ENCODE assay signal across 8 cellular contexts in genomic region chr17:17681744-17682292, GRCh38. TPM values are rescaled to one million over a fixed set of nuclear protein-coding genes. Genes with fewer than 3 reads are reported as not detected.
DNase-seq lines count a peak whose midpoint lies in the region; ATAC-seq and TF ChIP-seq lines count a peak whose summit lies in the region.

No MANE protein-coding gene starts in this region.

- no peaks in the 10 kb centered on the region for H3K36me3 Mint-ChIP-seq in stimulated activated effector memory CD8-positive, alpha-beta T cell treated with anti-CD3 and anti-CD28 coated beads, Interleukin-12 subunit alpha, Interleukin-12 subunit beta, amount 100 ng/mL, for 72 hours

- peak overlapping the region; percentile 96 for H3K4me3 ChIP-seq in GM12875 (ENCODE audit: low read depth, low read length)

- TF ChIP-seq CTCF in GM12875 (IDR thresholded peaks at IDR 0.05; ENCODE audit: borderline replicate concordance, insufficient read depth, low read depth, low read length): no peak

- H3K9me3 Mint-ChIP-seq in stimulated activated effector memory CD8-positive, alpha-beta T cell treated with anti-CD3 and anti-CD28 coated beads, Interleukin-12 subunit alpha, Interleukin-12 subunit beta, amount 100 ng/mL, for 72 hours: no peaks in the 10 kb centered on the region

- peak overlapping the region; percentile 88 for H3K27ac Mint-ChIP-seq in stimulated activated effector memory CD8-positive, alpha-beta T cell treated with anti-CD3 and anti-CD28 coated beads, Interleukin-12 subunit alpha, Interleukin-12 subunit beta, amount 100 ng/mL, for 72 hours

- peak overlapping the region; percentile 82 for H3K27ac ChIP-seq in caudate nucleus (ENCODE audit: low read depth, low read length)

- DNase-seq in T follicular helper cell (ENCODE audit: low read depth) (peak; percentile 26), caudate nucleus (lab: John Stamatoyannopoulos, UW) (peak in 13 of 61 donors; percentile 20 to 73 (median 52)), left lobe of liver (ENCODE audit: low spot score) (peak; percentile 60), NCI-H510A treated with DMSO at 0.1 percent for 48 hours (lab: John Stamatoyannopoulos, UW) (no peak), amniotic stem cell (lab: John Stamatoyannopoulos, UW) (no peak)
- DNase-seq in stimulated activated effector memory CD8-positive, alpha-beta T cell treated with anti-CD3 and anti-CD28 coated beads, Interleukin-12 subunit alpha, Interleukin-12 subunit beta, amount 100 ng/mL, for 72 hours (ENCODE audit: low spot score in 2 of 2): peak; percentile 26 to 86

- peak; percentile 8 for ATAC-seq in HG02571 (IDR thresholded peaks at IDR 0.05; ENCODE audit: unreplicated experiment)
- ATAC-seq in left lobe of liver: peak; percentile 27
- peak; percentile 66 for ATAC-seq in stimulated activated effector memory CD8-positive, alpha-beta T cell treated with anti-CD3 and anti-CD28 coated beads, Interleukin-12 subunit alpha, Interleukin-12 subunit beta, amount 100 ng/mL, for 72 hours

- peaks cover 37% of the 10 kb centered on the region for H3K4me1 Mint-ChIP-seq in stimulated activated effector memory CD8-positive, alpha-beta T cell treated with anti-CD3 and anti-CD28 coated beads, Interleukin-12 subunit alpha, Interleukin-12 subunit beta, amount 100 ng/mL, for 72 hours

- H3K4me3 Mint-ChIP-seq in stimulated activated effector memory CD8-positive, alpha-beta T cell treated with anti-CD3 and anti-CD28 coated beads, Interleukin-12 subunit alpha, Interleukin-12 subunit beta, amount 100 ng/mL, for 72 hours: peak overlapping the region; percentile 78

RNA-seq across cellular contexts. Expression of gene RAI1, which starts 0.6 kb away (rescaled TPM):
- total RNA-seq in left lobe of liver: 7.8 TPM

Comparison
In these comparisons a context has a peak if more than half of its experiments do, and no peak if none do; other contexts are left out.
1. ATAC-seq: peak in every context shown above with its lines; median percentile 66 in stimulated activated effector memory CD8-positive, alpha-beta T cell treated with anti-CD3 and anti-CD28 coated beads, Interleukin-12 subunit alpha, Interleukin-12 subunit beta, amount 100 ng/mL, for 72 hours; 27 in left lobe of liver; 8 in HG02571.
2. DNase-seq: peak in T follicular helper cell (single experiment), left lobe of liver (single experiment) and stimulated activated effector memory CD8-positive, alpha-beta T cell treated with anti-CD3 and anti-CD28 coated beads, Interleukin-12 subunit alpha, Interleukin-12 subunit beta, amount 100 ng/mL, for 72 hours (2 of 2); none in NCI-H510A treated with DMSO at 0.1 percent for 48 hours (single experiment) and amniotic stem cell (single experiment).